Comparison of ENCODE assay signal across 1 cellular context in the genomic region with DNA sequence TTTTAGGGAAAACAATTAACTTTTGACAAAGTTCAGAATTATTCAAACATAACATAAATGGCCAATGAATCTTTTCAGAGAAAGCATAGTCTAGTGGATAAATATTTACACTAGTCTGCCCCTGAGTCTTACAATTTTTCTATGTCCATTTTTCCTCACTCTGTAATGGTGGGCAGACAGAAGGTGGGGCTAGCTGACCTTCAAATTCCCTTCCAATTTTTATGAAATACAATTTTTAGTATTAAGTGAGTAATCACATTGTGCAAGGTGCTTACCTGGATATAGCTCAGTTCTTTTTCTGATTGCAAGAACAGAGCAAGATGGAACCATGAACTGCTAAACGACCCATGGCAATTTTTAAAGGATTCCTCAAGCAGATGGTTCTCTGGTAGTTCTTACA.
TF ChIP-seq lines count a peak whose summit lies in the region.

No MANE protein-coding gene starts in this region.

TF ChIP-seq in K562, 482 proteins besides CTCF, POLR2A, EP300 and RAD21 (continued from another document):
- TF ChIP-seq SLC30A9 (CRISPR knock-in tag; IDR thresholded peaks at IDR 0.05) (no peak), ZNF41 (CRISPR knock-in tag; conservative IDR thresholded peaks at IDR 0.05) (no peak), SAFB2 (IDR thresholded peaks at IDR 0.05; ENCODE audit: borderline replicate concordance, low read depth, low read length, severe bottlenecking) (no peak), XRCC5 (IDR thresholded peaks at IDR 0.05; ENCODE audit: low read depth, low read length) (no peak), KLF16 (IDR thresholded peaks at IDR 0.05) (no peak), U2AF1 (optimal IDR thresholded peaks at IDR 0.05; ENCODE audit: low read depth, low read length) (no peak), BACH1 (tag; IDR thresholded peaks at IDR 0.05) (no peak), NELFE (IDR thresholded peaks at IDR 0.05; ENCODE audit: insufficient read depth, insufficient read length) (no peak)
- TF ChIP-seq, protein P1, sequence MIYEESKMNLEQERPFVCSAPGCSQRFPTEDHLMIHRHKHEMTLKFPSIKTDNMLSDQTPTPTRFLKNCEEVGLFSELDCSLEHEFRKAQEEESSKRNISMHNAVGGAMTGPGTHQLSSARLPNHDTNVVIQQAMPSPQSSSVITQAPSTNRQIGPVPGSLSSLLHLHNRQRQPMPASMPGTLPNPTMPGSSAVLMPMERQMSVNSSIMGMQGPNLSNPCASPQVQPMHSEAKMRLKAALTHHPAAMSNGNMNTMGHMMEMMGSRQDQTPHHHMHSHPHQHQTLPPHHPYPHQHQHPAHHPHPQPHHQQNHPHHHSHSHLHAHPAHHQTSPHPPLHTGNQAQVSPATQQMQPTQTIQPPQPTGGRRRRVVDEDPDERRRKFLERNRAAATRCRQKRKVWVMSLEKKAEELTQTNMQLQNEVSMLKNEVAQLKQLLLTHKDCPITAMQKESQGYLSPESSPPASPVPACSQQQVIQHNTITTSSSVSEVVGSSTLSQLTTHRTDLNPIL (CRISPR knock-in tag; IDR thresholded peaks at IDR 0.05) = no peak
- TF ChIP-seq, protein P2, sequence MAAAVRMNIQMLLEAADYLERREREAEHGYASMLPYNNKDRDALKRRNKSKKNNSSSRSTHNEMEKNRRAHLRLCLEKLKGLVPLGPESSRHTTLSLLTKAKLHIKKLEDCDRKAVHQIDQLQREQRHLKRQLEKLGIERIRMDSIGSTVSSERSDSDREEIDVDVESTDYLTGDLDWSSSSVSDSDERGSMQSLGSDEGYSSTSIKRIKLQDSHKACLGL (CRISPR knock-in tag; IDR thresholded peaks at IDR 0.05; ENCODE audit: borderline replicate concordance, poor library complexity, severe bottlenecking) = no peak
- TF ChIP-seq, protein P3, sequence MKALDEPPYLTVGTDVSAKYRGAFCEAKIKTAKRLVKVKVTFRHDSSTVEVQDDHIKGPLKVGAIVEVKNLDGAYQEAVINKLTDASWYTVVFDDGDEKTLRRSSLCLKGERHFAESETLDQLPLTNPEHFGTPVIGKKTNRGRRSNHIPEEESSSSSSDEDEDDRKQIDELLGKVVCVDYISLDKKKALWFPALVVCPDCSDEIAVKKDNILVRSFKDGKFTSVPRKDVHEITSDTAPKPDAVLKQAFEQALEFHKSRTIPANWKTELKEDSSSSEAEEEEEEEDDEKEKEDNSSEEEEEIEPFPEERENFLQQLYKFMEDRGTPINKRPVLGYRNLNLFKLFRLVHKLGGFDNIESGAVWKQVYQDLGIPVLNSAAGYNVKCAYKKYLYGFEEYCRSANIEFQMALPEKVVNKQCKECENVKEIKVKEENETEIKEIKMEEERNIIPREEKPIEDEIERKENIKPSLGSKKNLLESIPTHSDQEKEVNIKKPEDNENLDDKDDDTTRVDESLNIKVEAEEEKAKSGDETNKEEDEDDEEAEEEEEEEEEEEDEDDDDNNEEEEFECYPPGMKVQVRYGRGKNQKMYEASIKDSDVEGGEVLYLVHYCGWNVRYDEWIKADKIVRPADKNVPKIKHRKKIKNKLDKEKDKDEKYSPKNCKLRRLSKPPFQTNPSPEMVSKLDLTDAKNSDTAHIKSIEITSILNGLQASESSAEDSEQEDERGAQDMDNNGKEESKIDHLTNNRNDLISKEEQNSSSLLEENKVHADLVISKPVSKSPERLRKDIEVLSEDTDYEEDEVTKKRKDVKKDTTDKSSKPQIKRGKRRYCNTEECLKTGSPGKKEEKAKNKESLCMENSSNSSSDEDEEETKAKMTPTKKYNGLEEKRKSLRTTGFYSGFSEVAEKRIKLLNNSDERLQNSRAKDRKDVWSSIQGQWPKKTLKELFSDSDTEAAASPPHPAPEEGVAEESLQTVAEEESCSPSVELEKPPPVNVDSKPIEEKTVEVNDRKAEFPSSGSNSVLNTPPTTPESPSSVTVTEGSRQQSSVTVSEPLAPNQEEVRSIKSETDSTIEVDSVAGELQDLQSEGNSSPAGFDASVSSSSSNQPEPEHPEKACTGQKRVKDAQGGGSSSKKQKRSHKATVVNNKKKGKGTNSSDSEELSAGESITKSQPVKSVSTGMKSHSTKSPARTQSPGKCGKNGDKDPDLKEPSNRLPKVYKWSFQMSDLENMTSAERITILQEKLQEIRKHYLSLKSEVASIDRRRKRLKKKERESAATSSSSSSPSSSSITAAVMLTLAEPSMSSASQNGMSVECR (CRISPR knock-in tag; IDR thresholded peaks at IDR 0.05) = no peak
